21 cellular contexts compared by ENCODE assay signal in genomic region chr1:58720680-58721079, GRCh38. TPM values are rescaled to one million over a fixed set of nuclear protein-coding genes. Genes with fewer than 3 reads are reported as not detected.
DNase-seq lines count a peak whose midpoint lies in the region; ATAC-seq, FAIRE-seq and TF ChIP-seq lines count a peak whose summit lies in the region.
"Had no signal": no experiment of that assay in that cellular context is flagged by ENCODE, and none has a peak within 500 bp of the region (broad histone marks: within the 10 kb centered on the region; RNA-seq: fewer than 3 reads in every experiment).

No MANE protein-coding gene starts in this region.

- TF ChIP-seq POLR2A in esophagus muscularis mucosa (IDR thresholded peaks at IDR 0.05; ENCODE audit: low read depth) (no peak), GM12891 (IDR thresholded peaks at IDR 0.05; ENCODE audit: low read depth, low read length) (no peak)

- CTCF ChIA-PET in HEK293 (lab: Yijun Ruan, JAX), result interaction anchor here (0.5 to 1.1 kb wide), 3 partner anchors 11 to 206 kb away, joined by 3 to 5 read pairs (median 3); no protein-coding TSS in a partner anchor

- DNase-seq in EH (ENCODE audit: low read depth) (peak; percentile 27), astrocyte (ENCODE audit: low read depth) (peak; percentile 14), esophagus muscularis mucosa (ENCODE audit: extremely low spot score) (peak; percentile 37), H4 (ENCODE audit: low spot score) (no peak), GM12891 (ENCODE audit: insufficient read length, low spot score) (no peak)
- DNase-seq: ACHN; CD4-positive, alpha-beta T cell; DMS79; GF-D8; NCI-H1048; NCI-H146; NCI-H345; NCI-H69; NK-92 treated with Interleukin-12 subunit alpha and Interleukin-12 subunit beta, amount 100 ng/mL, for 24 hours; OCI-M1; RPMI8226 had no signal

- no peaks in the 10 kb centered on the region for H4K20me1 ChIP-seq in astrocyte (ENCODE audit: insufficient read depth, low read length)

- FAIRE-seq in astrocyte (lab: Jason Lieb, UNC) (no peak), GM12891 (lab: Jason Lieb, UNC) (no peak)
- FAIRE-seq: H1 had no signal

- no peaks in the 10 kb centered on the region for H3K36me3 ChIP-seq in HEK293 (ENCODE audit: control insufficient read depth in 2 of 2, insufficient read depth in 1 of 2, low read length in 2 of 2)
- no peaks in the 10 kb centered on the region for H3K36me3 ChIP-seq in astrocyte (ENCODE audit: insufficient read depth, low read length)
- H3K36me3 ChIP-seq in esophagus muscularis mucosa, result no peaks in the 10 kb centered on the region
- H3K36me3 ChIP-seq: SJSA1 had no signal

- H3K79me2 ChIP-seq in astrocyte (ENCODE audit: insufficient read depth, low read length), result no peaks in the 10 kb centered on the region

- TF ChIP-seq EP300 in esophagus muscularis mucosa (IDR thresholded peaks at IDR 0.05), result no peak

- H3K9me3 Mint-ChIP-seq in astrocyte (ENCODE audit: unreplicated experiment), result no peaks in the 10 kb centered on the region
- H3K9me3 Mint-ChIP-seq: CD4-positive, alpha-beta T cell had no signal

- H3K4me3 Mint-ChIP-seq in astrocyte (ENCODE audit: unreplicated experiment), result no peak overlapping the region
- H3K4me3 Mint-ChIP-seq: CD4-positive, alpha-beta T cell; IgD-negative memory B cell had no signal

- H3K27me3 Mint-ChIP-seq in astrocyte (ENCODE audit: low read depth, unreplicated experiment), result no peaks in the 10 kb centered on the region
- H3K27me3 Mint-ChIP-seq: CD4-positive, alpha-beta T cell; IgD-negative memory B cell had no signal

- H3K4me1 Mint-ChIP-seq in astrocyte (ENCODE audit: low read depth, unreplicated experiment), result peaks cover 5% of the 10 kb centered on the region

- POLR2A ChIA-PET in HEK293 (lab: Yijun Ruan, JAX), result interaction anchor here (0.7 kb wide), 1 partner anchor 1873 kb away, joined by 7 read pairs; no protein-coding TSS in a partner anchor

- intact Hi-C loops in esophagus muscularis mucosa (cut with DNase I), result no loop called here

- 97% methylated on average over 2 of the region's 2 CpGs for WGBS in esophagus muscularis mucosa

- no peak overlapping the region for H3K9ac ChIP-seq in astrocyte (ENCODE audit: low read length)

- no peak overlapping the region for H2AFZ ChIP-seq in astrocyte (ENCODE audit: low read depth, low read length)

- H3K4me1 ChIP-seq in HEK293 (ENCODE audit: control insufficient read depth, insufficient read depth, low read length) (no peaks in the 10 kb centered on the region), astrocyte (ENCODE audit: insufficient read depth, low read length) (peaks cover 4% of the 10 kb centered on the region), esophagus muscularis mucosa (peaks cover 14 to 24% (median 18%) of the 10 kb centered on the region in 4 donors)

- H3K9me3 ChIP-seq in HEK293 (ENCODE audit: control insufficient read depth, insufficient read depth, low read depth, low read length) (no peaks in the 10 kb centered on the region), astrocyte (ENCODE audit: insufficient read depth, low read depth, low read length) (no peaks in the 10 kb centered on the region), esophagus muscularis mucosa (no peaks in the 10 kb centered on the region)
- H3K9me3 ChIP-seq: SJSA1 had no signal

- H3K27me3 ChIP-seq in astrocyte (ENCODE audit: insufficient read depth, low read length), result no peaks in the 10 kb centered on the region
- no peaks in the 10 kb centered on the region for H3K27me3 ChIP-seq in esophagus muscularis mucosa
- H3K27me3 ChIP-seq: SJSA1 had no signal

- no peak overlapping the region for H3K27ac Mint-ChIP-seq in astrocyte (ENCODE audit: unreplicated experiment)
- H3K27ac Mint-ChIP-seq: CD4-positive, alpha-beta T cell had no signal

- no peak for ATAC-seq in HG03378 (IDR thresholded peaks at IDR 0.05; ENCODE audit: unreplicated experiment)

- H3K4me3 ChIP-seq in HEK293 (ENCODE audit: low read depth, low read length) (no peak overlapping the region), astrocyte (ENCODE audit: insufficient read depth, low read depth, low read length) (no peak overlapping the region), esophagus muscularis mucosa (no peak overlapping the region)
- H3K4me3 ChIP-seq: SJSA1 had no signal

- no peak for TF ChIP-seq CTCF in HEK293 (tag by site-specific recombination; IDR thresholded peaks at IDR 0.05)
- TF ChIP-seq CTCF in astrocyte (IDR thresholded peaks at IDR 0.05; ENCODE audit: insufficient read depth, low read depth, low read length), result no peak
- no peak for TF ChIP-seq CTCF in esophagus muscularis mucosa (IDR thresholded peaks at IDR 0.05)

- H3K27ac ChIP-seq in HEK293 (ENCODE audit: extremely low read depth, low read depth, low read length), result no peak overlapping the region
- H3K27ac ChIP-seq in astrocyte (ENCODE audit: low read depth, low read length), result no peak overlapping the region
- H3K27ac ChIP-seq in esophagus muscularis mucosa (replicated peaks in 1 of 4), result no peak overlapping the region
- H3K27ac ChIP-seq: SJSA1 had no signal

- H3K36me3 Mint-ChIP-seq in astrocyte (ENCODE audit: low read depth, unreplicated experiment), result no peaks in the 10 kb centered on the region

- H3K4me2 ChIP-seq in astrocyte (ENCODE audit: low read length), result no peak overlapping the region

TF ChIP-seq in HEK293, 187 proteins besides CTCF, POLR2A, EP300 and RAD21 (continues in another document):
- TF ChIP-seq EGR2 (tag by site-specific recombination; IDR thresholded peaks at IDR 0.05; ENCODE audit: low read depth) (0 out of 2 replicates have a peak, but pooled peaks have one; percentile 6), ZNF175 (tag by site-specific recombination; IDR thresholded peaks at IDR 0.05) (no peak), ZNF433 (tag by site-specific recombination; IDR thresholded peaks at IDR 0.05; ENCODE audit: low read depth) (no peak), ZNF48 (tag by site-specific recombination; IDR thresholded peaks at IDR 0.05) (no peak), ZNF132 (tag by site-specific recombination; IDR thresholded peaks at IDR 0.05; ENCODE audit: borderline replicate concordance) (no peak), ZNF704 (tag by site-specific recombination; IDR thresholded peaks at IDR 0.05) (no peak), ZNF23 (tag by site-specific recombination; IDR thresholded peaks at IDR 0.05; ENCODE audit: borderline replicate concordance) (no peak)

TF ChIP-seq in GM12891, 5 proteins besides CTCF, POLR2A, EP300 and RAD21:
- TF ChIP-seq POLR2AphosphoS5 (IDR thresholded peaks at IDR 0.05; ENCODE audit: low read depth, low read length) (no peak), SPI1 (IDR thresholded peaks at IDR 0.05; ENCODE audit: low read depth, low read length) (no peak), PAX5 (IDR thresholded peaks at IDR 0.05; ENCODE audit: insufficient read depth, low read length, severe bottlenecking) (no peak), TAF1 (IDR thresholded peaks at IDR 0.05; ENCODE audit: low read depth, low read length) (no peak)

RNA-seq across cellular contexts. Expression of gene MYSM1, which starts 20.8 kb away (rescaled TPM):
- 32.3 and 38.1 TPM in 2 replicates for total RNA-seq in astrocyte
- 10 to 100 TPM in 3 of 4 donors, 1 to 10 TPM in 1; 9.3 to 17.1 (median 14.0) TPM for total RNA-seq in esophagus muscularis mucosa
- 6.8 and 7.4 TPM in 2 replicates for total RNA-seq in H4 (2014; rRNA removed; shearing (Covaris generic))
- 11.3 TPM for polyA plus RNA-seq in GM12891 (2012; ENCODE audit: low read depth, missing spikeins)

Comparison
In these comparisons a context has a peak if more than half of its experiments do, and no peak if none do; other contexts are left out.
1. DNase-seq: peak in EH (single experiment), astrocyte (single experiment) and esophagus muscularis mucosa (single experiment); none in H4 (single experiment) and GM12891 (single experiment).